ENCODE assay signal across 8 cellular contexts in genomic region chr19:50414850-50415660, GRCh38. TPM values are rescaled to one million over a fixed set of nuclear protein-coding genes. Genes with fewer than 3 reads are reported as not detected.
DNase-seq lines count a peak whose midpoint lies in the region; ATAC-seq, FAIRE-seq and TF ChIP-seq lines count a peak whose summit lies in the region.

No MANE protein-coding gene starts in this region.

- in situ Hi-C loops in SK-MEL-5 (cut with HindIII; ENCODE audit: low pct_unique_long_range_greater_than_20kb, low sequenced_read_pairs), result no loop called here

- intact Hi-C loops in Right ventricle myocardium inferior (cut with DNase I), result loop anchor here (2.0 kb wide), 1 partner anchor 46 kb away; no protein-coding TSS in a partner anchor

- peaks cover 17% of the 10 kb centered on the region for H3K27me3 Mint-ChIP-seq in activated naive CD4-positive, alpha-beta T cell treated with anti-CD3 and anti-CD28 coated beads, Interleukin-2, amount 10 ng/mL, durations not matched to agents 7 days and 5 days

- no peak overlapping the region for H3K27ac Mint-ChIP-seq in activated naive CD4-positive, alpha-beta T cell treated with anti-CD3 and anti-CD28 coated beads, Interleukin-2, amount 10 ng/mL, durations not matched to agents 7 days and 5 days

- peaks cover 12% of the 10 kb centered on the region for H3K36me3 Mint-ChIP-seq in activated naive CD4-positive, alpha-beta T cell treated with anti-CD3 and anti-CD28 coated beads, Interleukin-2, amount 10 ng/mL, durations not matched to agents 7 days and 5 days

- peaks cover 2% of the 10 kb centered on the region for H3K4me1 Mint-ChIP-seq in activated naive CD4-positive, alpha-beta T cell treated with anti-CD3 and anti-CD28 coated beads, Interleukin-2, amount 10 ng/mL, durations not matched to agents 7 days and 5 days

- FAIRE-seq in GM12891 (lab: Jason Lieb, UNC), result peak; percentile 98

- no peak overlapping the region for H3K4me3 Mint-ChIP-seq in activated naive CD4-positive, alpha-beta T cell treated with anti-CD3 and anti-CD28 coated beads, Interleukin-2, amount 10 ng/mL, durations not matched to agents 7 days and 5 days

- CTCF ChIA-PET in activated naive CD4-positive, alpha-beta T cell treated with anti-CD3 and anti-CD28 coated beads, Interleukin-2, amount 10 ng/mL, durations not matched to agents 7 days and 5 days (lab: Charles Lee), result interaction anchor here (0.8 to 1.3 kb wide), 7 partner anchors 10 to 72 kb away, joined by 3 to 7 read pairs (median 3); no protein-coding TSS in a partner anchor

- no peaks in the 10 kb centered on the region for H3K9me3 Mint-ChIP-seq in activated naive CD4-positive, alpha-beta T cell treated with anti-CD3 and anti-CD28 coated beads, Interleukin-2, amount 10 ng/mL, durations not matched to agents 7 days and 5 days

- DNase-seq in GM12891 (ENCODE audit: insufficient read length, low spot score) (peak; percentile 94), SK-MEL-5 (ENCODE audit: low read depth, low spot score) (peak; percentile 71), Right ventricle myocardium inferior (ENCODE audit: missing footprints) (peak; percentile 90), renal cortical epithelial cell (ENCODE audit: low read depth) (peak; percentile 18), cerebellar nuclear complex (lab: John Stamatoyannopoulos, UW) (no peak), NCI-H128 (lab: John Stamatoyannopoulos, UW; ENCODE audit: unreplicated experiment) (no peak)
- peak; percentile 78 for DNase-seq in activated naive CD4-positive, alpha-beta T cell treated with anti-CD3 and anti-CD28 coated beads, Interleukin-2, amount 10 ng/mL, durations not matched to agents 7 days and 5 days

- peak; percentile 34 for ATAC-seq in HG03025 (IDR thresholded peaks at IDR 0.05; ENCODE audit: low FRiP score, unreplicated experiment)
- peak; percentile 65 for ATAC-seq in Right ventricle myocardium inferior

- no peak for TF ChIP-seq POLR2A in GM12891 (IDR thresholded peaks at IDR 0.05; ENCODE audit: low read depth, low read length)

TF ChIP-seq in GM12891, 5 proteins besides CTCF, POLR2A, EP300 and RAD21:
- TF ChIP-seq PAX5 (IDR thresholded peaks at IDR 0.05; ENCODE audit: insufficient read depth, low read length, severe bottlenecking) (peak; percentile 43), POLR2AphosphoS5 (IDR thresholded peaks at IDR 0.05; ENCODE audit: low read depth, low read length) (0 out of 2 replicates have a peak, but pooled peaks have one; percentile 12), POU2F2 (IDR thresholded peaks at IDR 0.05; ENCODE audit: low read depth, low read length) (no peak), TAF1 (IDR thresholded peaks at IDR 0.05; ENCODE audit: low read depth, low read length) (no peak), SPI1 (IDR thresholded peaks at IDR 0.05; ENCODE audit: low read depth, low read length) (no peak)

RNA-seq across cellular contexts. Expression of gene SPIB, which starts 3.7 kb away (rescaled TPM):
- polyA plus RNA-seq in GM12891 (2012; ENCODE audit: low read depth, missing spikeins), result 80.2 TPM
- not detected in 2 replicates for total RNA-seq in SK-MEL-5 (2014; rRNA removed; shearing (Covaris generic))
- 0.39 TPM in 1 of 2 replicates, not detected in the other for polyA plus RNA-seq in SK-MEL-5 (2015; cell fraction: cytosol; rRNA removed)
- 0.17 TPM in 1 of 2 replicates, not detected in the other for polyA plus RNA-seq in SK-MEL-5 (2015; cell fraction: nucleus; rRNA removed)
- total RNA-seq in Right ventricle myocardium inferior (not detected), renal cortical epithelial cell (not detected in 2 replicates)

RNA-seq across cellular contexts. Expression of gene MYBPC2, which starts 17.6 kb away (rescaled TPM):
- polyA plus RNA-seq in GM12891 (2012; ENCODE audit: low read depth, missing spikeins), result 2.1 TPM
- not detected in 2 replicates for total RNA-seq in SK-MEL-5 (2014; rRNA removed; shearing (Covaris generic))
- not detected in 2 replicates for polyA plus RNA-seq in SK-MEL-5 (2015; cell fraction: cytosol; rRNA removed)
- not detected in 2 replicates for polyA plus RNA-seq in SK-MEL-5 (2015; cell fraction: nucleus; rRNA removed)
- total RNA-seq in Right ventricle myocardium inferior (0.08 TPM), renal cortical epithelial cell (0.35 TPM in 1 of 2 replicates, not detected in the other)

RNA-seq across cellular contexts. Expression of gene POLD1, which starts 30.9 kb away (rescaled TPM):
- polyA plus RNA-seq in GM12891 (2012; ENCODE audit: low read depth, missing spikeins), result 63.4 TPM
- 30.7 and 32.7 TPM in 2 replicates for total RNA-seq in SK-MEL-5 (2014; rRNA removed; shearing (Covaris generic))
- polyA plus RNA-seq in SK-MEL-5 (2015; cell fraction: cytosol; rRNA removed), result 38.7 and 42.0 TPM in 2 replicates
- polyA plus RNA-seq in SK-MEL-5 (2015; cell fraction: nucleus; rRNA removed), result 144 and 151 TPM in 2 replicates
- total RNA-seq in Right ventricle myocardium inferior (10.8 TPM), renal cortical epithelial cell (23.9 and 34.7 TPM in 2 replicates)

RNA-seq across cellular contexts. Expression of gene NR1H2, which starts 38.8 kb away (rescaled TPM):
- polyA plus RNA-seq in GM12891 (2012; ENCODE audit: low read depth, missing spikeins), result 33.6 TPM
- total RNA-seq in SK-MEL-5 (2014; rRNA removed; shearing (Covaris generic)), result 82.1 and 82.4 TPM in 2 replicates
- polyA plus RNA-seq in SK-MEL-5 (2015; cell fraction: cytosol; rRNA removed), result 114 and 120 TPM in 2 replicates
- polyA plus RNA-seq in SK-MEL-5 (2015; cell fraction: nucleus; rRNA removed), result 87.9 and 109 TPM in 2 replicates
- total RNA-seq in Right ventricle myocardium inferior (69.5 TPM), renal cortical epithelial cell (67.0 and 72.5 TPM in 2 replicates)

RNA-seq across cellular contexts. Expression of gene NAPSA, which starts 49.6 kb away (rescaled TPM):
- 21.5 TPM for polyA plus RNA-seq in GM12891 (2012; ENCODE audit: low read depth, missing spikeins)
- 0.13 and 0.48 TPM in 2 replicates for total RNA-seq in SK-MEL-5 (2014; rRNA removed; shearing (Covaris generic))
- 0.11 TPM in 1 of 2 replicates, not detected in the other for polyA plus RNA-seq in SK-MEL-5 (2015; cell fraction: cytosol; rRNA removed)
- 7.4 and 15.5 TPM in 2 replicates for polyA plus RNA-seq in SK-MEL-5 (2015; cell fraction: nucleus; rRNA removed)
- 0.27 TPM for total RNA-seq in Right ventricle myocardium inferior
- 15.2 TPM in 1 of 2 replicates, not detected in the other for total RNA-seq in renal cortical epithelial cell

Comparison
In these comparisons a context has a peak if more than half of its experiments do, and no peak if none do; other contexts are left out.
1. DNase-seq: peak in GM12891 (single experiment), SK-MEL-5 (single experiment), activated naive CD4-positive, alpha-beta T cell treated with anti-CD3 and anti-CD28 coated beads, Interleukin-2, amount 10 ng/mL, durations not matched to agents 7 days and 5 days (single experiment), Right ventricle myocardium inferior (single experiment) and renal cortical epithelial cell (single experiment); none in cerebellar nuclear complex (0 of 2) and NCI-H128 (single experiment).